33 cellular contexts compared by ENCODE assay signal in the genomic region with DNA sequence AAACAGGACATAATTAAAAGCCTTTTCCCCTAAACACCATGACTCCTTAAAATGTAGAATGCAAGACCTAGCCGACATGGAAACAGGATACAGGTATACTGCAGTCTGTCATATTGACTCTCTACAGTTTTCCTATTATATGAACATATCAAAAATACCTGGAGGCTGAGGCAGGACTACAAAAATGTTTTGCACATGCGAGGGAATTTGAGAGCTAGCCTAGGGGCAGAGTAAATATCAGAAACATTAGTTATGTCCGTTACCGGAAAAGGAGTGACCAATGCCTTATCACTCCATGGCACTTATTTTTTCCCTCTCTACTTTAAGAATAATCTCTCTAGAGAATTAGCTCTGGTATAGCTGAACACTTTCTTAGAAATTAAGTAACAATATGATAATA.
"Had no signal": no experiment of that assay in that cellular context is flagged by ENCODE, and none has a peak within 500 bp of the region (broad histone marks: within the 10 kb centered on the region; RNA-seq: fewer than 3 reads in every experiment).

No MANE protein-coding gene starts in this region.

- H3K4me3 ChIP-seq: cardiac muscle cell, SJCRH30, SK-N-MC had no signal

- H3K9ac ChIP-seq: KMS-11 had no signal

- H3K4me1 Mint-ChIP-seq: activated CD4-positive, alpha-beta T cell treated with anti-CD3 and anti-CD28 coated beads, Interleukin-2, amount 10 ng/mL, durations not matched to agents 24 days and 14 days; activated naive CD8-positive, alpha-beta T cell treated with anti-CD3 and anti-CD28 coated beads for 36 hours; activated T-helper 17 cell treated with anti-CD3 and anti-CD28 coated beads, Interleukin-2, amount 50 U/mL, for 72 hours; central memory CD8-positive, alpha-beta T cell had no signal

- H3K27me3 ChIP-seq: brain microvascular endothelial cell, cardiac muscle cell, SJCRH30 had no signal

- H3K9me3 ChIP-seq: SJCRH30 had no signal

- H3K4me3 Mint-ChIP-seq: activated CD4-positive, alpha-beta T cell treated with anti-CD3 and anti-CD28 coated beads, Interleukin-2, amount 10 ng/mL, durations not matched to agents 24 days and 14 days; activated CD8-positive, alpha-beta T cell treated with anti-CD3 and anti-CD28 coated beads for 36 hours; activated naive CD8-positive, alpha-beta T cell treated with anti-CD3 and anti-CD28 coated beads for 36 hours; activated T-cell treated with anti-CD3 and anti-CD28 coated beads, Interleukin-2, amount 50 U/mL, for 72 hours; activated T-helper 17 cell treated with anti-CD3 and anti-CD28 coated beads, Interleukin-2, amount 50 U/mL, for 72 hours; central memory CD8-positive, alpha-beta T cell had no signal

- H3K4me2 ChIP-seq: KMS-11 had no signal

- H3K36me3 Mint-ChIP-seq: activated naive CD8-positive, alpha-beta T cell treated with anti-CD3 and anti-CD28 coated beads for 36 hours had no signal

- DNase-seq: activated CD4-positive, alpha-beta T cell treated with anti-CD3 and anti-CD28 coated beads, Interleukin-2, amount 10 ng/mL, durations not matched to agents 24 days and 14 days; activated CD4-positive, alpha-beta T cell treated with anti-CD3 and anti-CD28 coated beads, Interleukin-2, amount 50 U/mL, for 4 hours; activated CD8-positive, alpha-beta T cell treated with anti-CD3 and anti-CD28 coated beads for 36 hours; activated effector memory CD4-positive, alpha-beta T cell treated with anti-CD3 and anti-CD28 coated beads, Interleukin-2, amount 50 U/mL, for 16 hours; activated naive CD4-positive, alpha-beta T cell; activated naive CD4-positive, alpha-beta T cell treated with anti-CD3 and anti-CD28 coated beads, Interleukin-2, amount 50 U/mL, for 16 hours; activated naive CD8-positive, alpha-beta T cell treated with anti-CD3 and anti-CD28 coated beads for 36 hours; activated T-cell treated with anti-CD3 and anti-CD28 coated beads, Interleukin-2, amount 50 U/mL, for 1 hour; activated T-cell treated with anti-CD3 and anti-CD28 coated beads, Interleukin-2, amount 50 U/mL, for 72 hours; amniotic stem cell; aorta; brain microvascular endothelial cell; MM.1S; MV-4-11; NCI-H1092; NCI-H1436 treated with DMSO at 0.1 percent for 48 hours; NCI-H187 treated with DMSO at 0.1 percent for 48 hours; NCI-H2081; NCI-H2171 treated with DMSO at 0.1 percent for 48 hours; NCI-H2227 treated with DMSO at 0.1 percent for 48 hours; NCI-H510A treated with DMSO at 0.1 percent for 48 hours; NCI-H526 treated with DMSO at 0.1 percent for 48 hours; NCI-H774; NK-92 treated with Interleukin-12 subunit alpha and Interleukin-12 subunit beta, amount 100 ng/mL, for 24 hours; Right ventricle myocardium superior; SJCRH30; T1000; WERI-Rb-1 had no signal

- H3K36me3 ChIP-seq: brain microvascular endothelial cell, cardiac muscle cell, SJCRH30, WERI-Rb-1 had no signal

- H3K27ac Mint-ChIP-seq: activated CD4-positive, alpha-beta T cell treated with anti-CD3 and anti-CD28 coated beads, Interleukin-2, amount 10 ng/mL, durations not matched to agents 24 days and 14 days; activated CD8-positive, alpha-beta T cell treated with anti-CD3 and anti-CD28 coated beads for 36 hours; activated naive CD8-positive, alpha-beta T cell treated with anti-CD3 and anti-CD28 coated beads for 36 hours; activated T-cell treated with anti-CD3 and anti-CD28 coated beads, Interleukin-2, amount 50 U/mL, for 72 hours; activated T-helper 17 cell treated with anti-CD3 and anti-CD28 coated beads, Interleukin-2, amount 50 U/mL, for 72 hours had no signal

- H3K27ac ChIP-seq: brain microvascular endothelial cell, cardiac muscle cell, KMS-11, SJCRH30, SK-N-MC, WERI-Rb-1 had no signal

- H3K9me3 Mint-ChIP-seq: activated CD4-positive, alpha-beta T cell treated with anti-CD3 and anti-CD28 coated beads, Interleukin-2, amount 10 ng/mL, durations not matched to agents 24 days and 14 days; activated CD8-positive, alpha-beta T cell treated with anti-CD3 and anti-CD28 coated beads for 36 hours; activated naive CD8-positive, alpha-beta T cell treated with anti-CD3 and anti-CD28 coated beads for 36 hours had no signal

- ATAC-seq: activated CD8-positive, alpha-beta T cell treated with anti-CD3 and anti-CD28 coated beads for 36 hours; activated T-cell treated with anti-CD3 and anti-CD28 coated beads, Interleukin-2, amount 50 U/mL, for 72 hours; activated T-helper 17 cell treated with anti-CD3 and anti-CD28 coated beads, Interleukin-2, amount 50 U/mL, for 72 hours had no signal

- H3K27me3 Mint-ChIP-seq: activated CD4-positive, alpha-beta T cell treated with anti-CD3 and anti-CD28 coated beads, Interleukin-2, amount 10 ng/mL, durations not matched to agents 24 days and 14 days; activated CD8-positive, alpha-beta T cell treated with anti-CD3 and anti-CD28 coated beads for 36 hours; activated naive CD8-positive, alpha-beta T cell treated with anti-CD3 and anti-CD28 coated beads for 36 hours; activated T-helper 17 cell treated with anti-CD3 and anti-CD28 coated beads, Interleukin-2, amount 50 U/mL, for 72 hours; central memory CD8-positive, alpha-beta T cell had no signal
